22 cellular contexts compared by ENCODE assay signal in genomic region chr4:101697266-101697665, GRCh38.
DNase-seq lines count a peak whose midpoint lies in the region; ATAC-seq and TF ChIP-seq lines count a peak whose summit lies in the region.
"Had no signal": no experiment of that assay in that cellular context is flagged by ENCODE, and none has a peak within 500 bp of the region (broad histone marks: within the 10 kb centered on the region; RNA-seq: fewer than 3 reads in every experiment).

No MANE protein-coding gene starts in this region.

- H3K4me3 ChIP-seq in DOHH2 (ENCODE audit: low read length) (no peak overlapping the region), neural progenitor cell (no peak overlapping the region)
- H3K4me3 ChIP-seq: GM23338, MG63 had no signal

- H3K9me2 ChIP-seq in DOHH2 (replicated peaks; ENCODE audit: control insufficient read depth, low read length), result no peaks in the 10 kb centered on the region

- H3K79me2 ChIP-seq in DOHH2 (ENCODE audit: control insufficient read depth, low read length) (no peaks in the 10 kb centered on the region), neural progenitor cell (ENCODE audit: low read depth) (no peaks in the 10 kb centered on the region)

- H3K27ac Mint-ChIP-seq in nephron progenitor cell (no peak overlapping the region), neural progenitor cell (no peak overlapping the region)
- H3K27ac Mint-ChIP-seq: CD14-positive monocyte; CD8-positive, alpha-beta memory T cell; GM23338; H9 had no signal

- H3F3A ChIP-seq in DOHH2 (ENCODE audit: control insufficient read depth, insufficient read depth), result 0 out of 2 replicates have a peak, but pooled peaks cover 2% of the 10 kb centered on the region
- H3F3A ChIP-seq in neural progenitor cell (ENCODE audit: low read depth), result peaks cover 11% of the 10 kb centered on the region

- H4K20me1 ChIP-seq in DOHH2 (ENCODE audit: control insufficient read depth, insufficient read depth, low read depth, low read length), result no peaks in the 10 kb centered on the region
- H4K20me1 ChIP-seq in neural progenitor cell (ENCODE audit: low read depth), result no peaks in the 10 kb centered on the region

- DNase-seq in NCI-H446 treated with DMSO at 0.1 percent for 48 hours (lab: John Stamatoyannopoulos, UW), result peak; percentile 53
- peak; percentile 32 for DNase-seq in inferior parietal cortex (ENCODE audit: extremely low spot score)
- DNase-seq in occipital lobe (lab: John Stamatoyannopoulos, UW), result peak; percentile 0
- no peak for DNase-seq in nephron progenitor cell
- DNase-seq in neural progenitor cell (ENCODE audit: low spot score), result no peak
- no peak for DNase-seq in ureter (ENCODE audit: low spot score)
- DNase-seq: BE2C; CD8-positive, alpha-beta memory T cell; DMS153; DND-41; H9; MG63; NCI-H1105 treated with DMSO at 0.1 percent for 48 hours; NCI-H146; NCI-H1930; SHP77 had no signal

- H3K27ac ChIP-seq in DOHH2 (ENCODE audit: low read depth, low read length), result 0 out of 2 replicates have a peak overlapping the region, but pooled peaks have one; percentile 32
- H3K27ac ChIP-seq in neural progenitor cell, result no peak overlapping the region
- H3K27ac ChIP-seq: RWPE1 had no signal

- H3K9me3 Mint-ChIP-seq in nephron progenitor cell (no peaks in the 10 kb centered on the region), neural progenitor cell (no peaks in the 10 kb centered on the region)
- H3K9me3 Mint-ChIP-seq: CD8-positive, alpha-beta memory T cell; GM23338; H9 had no signal

- H3K9me3 ChIP-seq in DOHH2 (ENCODE audit: control insufficient read depth, insufficient read depth, low read length) (no peaks in the 10 kb centered on the region), neural progenitor cell (ENCODE audit: low read depth) (no peaks in the 10 kb centered on the region)
- H3K9me3 ChIP-seq: BE2C, MG63 had no signal

- peaks cover 3% of the 10 kb centered on the region for H3K27me3 Mint-ChIP-seq in nephron progenitor cell (ENCODE audit: low read depth, poor library complexity)
- H3K27me3 Mint-ChIP-seq in neural progenitor cell (ENCODE audit: insufficient read depth, low read depth), result no peaks in the 10 kb centered on the region

- H2AFZ ChIP-seq in neural progenitor cell (replicated peaks), result no peak overlapping the region

- TF ChIP-seq CTCF in DOHH2 (IDR thresholded peaks at IDR 0.05; ENCODE audit: low read depth, low read length, poor library complexity, severe bottlenecking), result no peak
- TF ChIP-seq CTCF in nephron progenitor cell (IDR thresholded peaks at IDR 0.05), result no peak
- TF ChIP-seq CTCF in neural progenitor cell (IDR thresholded peaks at IDR 0.05), result no peak

- no peak overlapping the region for H3K4me3 Mint-ChIP-seq in nephron progenitor cell
- H3K4me3 Mint-ChIP-seq in neural progenitor cell, result no peak overlapping the region
- H3K4me3 Mint-ChIP-seq: CD14-positive monocyte; CD8-positive, alpha-beta memory T cell; GM23338; H9 had no signal

- H3K36me3 Mint-ChIP-seq in nephron progenitor cell (ENCODE audit: low read depth) (no peaks in the 10 kb centered on the region), neural progenitor cell (no peaks in the 10 kb centered on the region)
- H3K36me3 Mint-ChIP-seq: CD14-positive monocyte; CD8-positive, alpha-beta memory T cell had no signal

- H3K36me3 ChIP-seq in DOHH2 (ENCODE audit: control insufficient read depth, low read length) (no peaks in the 10 kb centered on the region), neural progenitor cell (no peaks in the 10 kb centered on the region)
- H3K36me3 ChIP-seq: BE2C, MG63 had no signal

- H3K27me3 ChIP-seq in DOHH2 (ENCODE audit: control insufficient read depth, low read length) (no peaks in the 10 kb centered on the region), neural progenitor cell (no peaks in the 10 kb centered on the region)
- H3K27me3 ChIP-seq: BE2C, MG63 had no signal

- H3K4me1 ChIP-seq in DOHH2 (ENCODE audit: control insufficient read depth, low read length), result peaks cover 71% of the 10 kb centered on the region
- H3K4me1 ChIP-seq in neural progenitor cell, result peaks cover 37% of the 10 kb centered on the region

- no peak overlapping the region for H3K9ac ChIP-seq in neural progenitor cell

- H3K4me1 Mint-ChIP-seq in nephron progenitor cell, result no peaks in the 10 kb centered on the region
- H3K4me1 Mint-ChIP-seq in neural progenitor cell, result peaks cover 13% of the 10 kb centered on the region
- H3K4me1 Mint-ChIP-seq: CD8-positive, alpha-beta memory T cell had no signal

- no peak for ATAC-seq in HG03159 (IDR thresholded peaks at IDR 0.05; ENCODE audit: unreplicated experiment)
- ATAC-seq: GM23338, Panc1 had no signal

- H3K4me2 ChIP-seq in DOHH2 (ENCODE audit: low read length), result peak overlapping the region; percentile 39; the same call in 1 of the 2 replicates
- no peak overlapping the region for H3K4me2 ChIP-seq in neural progenitor cell
- H3K4me2 ChIP-seq: GM23338 had no signal

Comparison
In these comparisons a context has a peak if more than half of its experiments do, and no peak if none do; other contexts are left out.
1. DNase-seq: peak in NCI-H446 treated with DMSO at 0.1 percent for 48 hours (single experiment), inferior parietal cortex (single experiment) and occipital lobe (single experiment); none in nephron progenitor cell (single experiment), neural progenitor cell (single experiment) and ureter (single experiment).